ENCODE assay signal across 10 cellular contexts in the genomic region with DNA sequence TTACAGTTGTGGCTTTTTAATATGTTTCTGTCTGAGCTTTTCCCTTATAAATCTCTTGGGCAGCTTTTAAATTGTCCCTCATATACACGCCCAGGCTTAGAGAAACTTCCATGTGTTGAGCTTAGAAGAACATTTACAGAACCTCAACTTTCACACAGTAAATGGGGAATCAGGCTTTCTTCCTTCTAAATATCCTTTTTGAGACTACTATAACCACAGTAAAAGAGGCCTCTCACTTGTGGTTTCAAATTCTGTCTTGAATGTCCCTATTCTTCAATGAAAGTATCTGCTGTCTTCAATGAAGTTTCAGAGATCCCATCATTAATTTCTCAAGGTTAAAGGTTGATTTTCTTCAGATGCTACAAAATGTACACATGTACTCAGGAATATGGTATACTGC.
"Had no signal": no experiment of that assay in that cellular context is flagged by ENCODE, and none has a peak within 500 bp of the region (broad histone marks: within the 10 kb centered on the region; RNA-seq: fewer than 3 reads in every experiment).

No MANE protein-coding gene starts in this region.

- H3K4me2 ChIP-seq: GM23338 had no signal

- H3K9me3 ChIP-seq: HAP-1 had no signal

- H2AFZ ChIP-seq: GM23338 had no signal

- H3K4me3 ChIP-seq: GM23338, HAP-1, K562 had no signal

- DNase-seq: H7, HFFc6, IMR-90, KG1 had no signal

- H3K4me1 Mint-ChIP-seq: GM23338 had no signal

- H3K36me3 ChIP-seq: HAP-1 had no signal

- H3K4me1 ChIP-seq: HAP-1 had no signal

- FAIRE-seq: H1, HTR-8/SVneo, K562 had no signal

- ATAC-seq: GM23338, HCT116, K562 had no signal

- H3K27ac Mint-ChIP-seq: GM23338, HFFc6 had no signal

- H3K4me3 Mint-ChIP-seq: GM23338, HFFc6 had no signal

- H3K9me3 Mint-ChIP-seq: GM23338 had no signal
